8 cellular contexts compared by ENCODE assay signal in genomic region chr13:62320129-62320724, GRCh38.
DNase-seq lines count a peak whose midpoint lies in the region; ATAC-seq, FAIRE-seq and TF ChIP-seq lines count a peak whose summit lies in the region.

No MANE protein-coding gene starts in this region.

- CTCF ChIA-PET in CD4-positive, alpha-beta T cell (lab: Charles Lee): no interaction called here

- H3K27ac ChIP-seq in CD4-positive, alpha-beta T cell (ENCODE audit: low read depth, low read length): no peak overlapping the region
- no peak overlapping the region for H3K27ac ChIP-seq in ascending aorta

- no peak for TF ChIP-seq POLR2A in GM12892 (IDR thresholded peaks at IDR 0.05; ENCODE audit: low read depth, low read length)

- H3K36me3 ChIP-seq in ascending aorta: no peaks in the 10 kb centered on the region

- peak; percentile 88 for TF ChIP-seq CTCF in progenitor cell of endocrine pancreas (IDR thresholded peaks at IDR 0.05; ENCODE audit: unreplicated experiment)
- no peak for TF ChIP-seq CTCF in CD4-positive, alpha-beta T cell (IDR thresholded peaks at IDR 0.05)
- peak in 1 of 3 experiments; percentile 36 for TF ChIP-seq CTCF in ascending aorta (IDR thresholded peaks at IDR 0.05)

- H3K4me3 ChIP-seq in ascending aorta: no peak overlapping the region

- no peak overlapping the region for H3K27ac Mint-ChIP-seq in progenitor cell of endocrine pancreas
- no peak overlapping the region for H3K27ac Mint-ChIP-seq in CD4-positive, alpha-beta T cell

- peaks cover 10% of the 10 kb centered on the region for H3K4me1 Mint-ChIP-seq in progenitor cell of endocrine pancreas (ENCODE audit: low read depth)
- no peaks in the 10 kb centered on the region for H3K4me1 Mint-ChIP-seq in CD4-positive, alpha-beta T cell (ENCODE audit: low read depth)

- H3K4me1 ChIP-seq in ascending aorta: no peaks in the 10 kb centered on the region

- no peak overlapping the region for H3K4me3 Mint-ChIP-seq in progenitor cell of endocrine pancreas (ENCODE audit: low read depth)
- H3K4me3 Mint-ChIP-seq in CD4-positive, alpha-beta T cell: no peak overlapping the region

- POLR2A ChIA-PET in CD4-positive, alpha-beta T cell (lab: Charles Lee): no interaction called here

- no peak for DNase-seq in GM12892 (ENCODE audit: insufficient read length)
- DNase-seq in NCI-H526 (lab: John Stamatoyannopoulos, UW): peak; percentile 32 to 53
- DNase-seq in dedifferentiated amniotic fluid mesenchymal stem cell (ENCODE audit: extremely low spot score): peak; percentile 70
- no peak for DNase-seq in progenitor cell of endocrine pancreas (ENCODE audit: low spot score, unreplicated experiment)
- DNase-seq in activated T-cell treated with anti-CD3 and anti-CD28 coated beads, Interleukin-2, amount 50 U/mL, for 1 hour: no peak
- no peak for DNase-seq in CD4-positive, alpha-beta T cell
- no peak for DNase-seq in ascending aorta (ENCODE audit: low spot score in 2 of 2)

- intact Hi-C loops in CD4-positive, alpha-beta T cell (cut with DNase I, micrococcal nuclease): no loop called here
- intact Hi-C loops in ascending aorta (cut with DNase I): no loop called here

- peak; percentile 71 for ATAC-seq in HG03175 (IDR thresholded peaks at IDR 0.05; ENCODE audit: unreplicated experiment)
- ATAC-seq in CD4-positive, alpha-beta T cell (ENCODE audit: poor library complexity): no peak

- peak; percentile 42 for FAIRE-seq in GM12892 (lab: Jason Lieb, UNC)

- H3K27me3 ChIP-seq in CD4-positive, alpha-beta T cell (ENCODE audit: control insufficient read depth, insufficient read depth, low read length): no peaks in the 10 kb centered on the region
- H3K27me3 ChIP-seq in ascending aorta: no peaks in the 10 kb centered on the region

- H3K9me3 Mint-ChIP-seq in progenitor cell of endocrine pancreas (ENCODE audit: low read depth): no peaks in the 10 kb centered on the region
- H3K9me3 Mint-ChIP-seq in CD4-positive, alpha-beta T cell: no peaks in the 10 kb centered on the region

- H3K36me3 Mint-ChIP-seq in progenitor cell of endocrine pancreas (ENCODE audit: insufficient read depth): no peaks in the 10 kb centered on the region
- H3K36me3 Mint-ChIP-seq in CD4-positive, alpha-beta T cell (ENCODE audit: low read depth): no peaks in the 10 kb centered on the region

- peaks cover 7% of the 10 kb centered on the region for H3K9me3 ChIP-seq in CD4-positive, alpha-beta T cell (ENCODE audit: control insufficient read depth, low read length)
- no peaks in the 10 kb centered on the region for H3K9me3 ChIP-seq in ascending aorta

- H3K27me3 Mint-ChIP-seq in progenitor cell of endocrine pancreas: no peaks in the 10 kb centered on the region
- H3K27me3 Mint-ChIP-seq in CD4-positive, alpha-beta T cell: no peaks in the 10 kb centered on the region

Comparison
In these comparisons a context has a peak if more than half of its experiments do, and no peak if none do; other contexts are left out.
1. DNase-seq: peak in NCI-H526 (2 of 2) and dedifferentiated amniotic fluid mesenchymal stem cell (single experiment); none in GM12892 (single experiment), progenitor cell of endocrine pancreas (single experiment), activated T-cell treated with anti-CD3 and anti-CD28 coated beads, Interleukin-2, amount 50 U/mL, for 1 hour (single experiment), CD4-positive, alpha-beta T cell (0 of 10) and ascending aorta (0 of 2).